ENCODE assay signal across 8 cellular contexts in genomic region chrX:47836164-47837072, GRCh38. TPM values are rescaled to one million over a fixed set of nuclear protein-coding genes. Genes with fewer than 3 reads are reported as not detected.
DNase-seq lines count a peak whose midpoint lies in the region; ATAC-seq lines count a peak whose summit lies in the region.

Gene ZNF81 (plus strand): TSS chrX:47836902. CDS start chrX:47846268, 9,366 bp downstream.

- no peak within 1 kb of the TSS for H3K9ac ChIP-seq in rectal smooth muscle tissue (ENCODE audit: low read length)

- peak; percentile 97 for ATAC-seq in GM18511 (IDR thresholded peaks at IDR 0.05; ENCODE audit: unreplicated experiment)
- peak; percentile 90 for ATAC-seq in HG03025 (IDR thresholded peaks at IDR 0.05; ENCODE audit: low FRiP score, unreplicated experiment)
- ATAC-seq in aorta (ENCODE audit: low FRiP score) = peak; percentile 97

- intact Hi-C loops in aorta (cut with DNase I) = loop anchor here (5.0 to 10.0 kb wide), 3 partner anchors 182 to 191 kb away; partner anchors contain the start of genes ELK1 (in 1 of the 2) and UXT (in 1 of the 2)

- no peaks in the 10 kb centered on the region for H3K36me3 ChIP-seq in rectal smooth muscle tissue (ENCODE audit: control insufficient read depth, insufficient read depth, low read length)
- H3K36me3 ChIP-seq in aorta (ENCODE audit: control insufficient read depth in 1 of 2, insufficient read depth in 2 of 2, low read length in 1 of 2) = no peaks in the 10 kb centered on the region

- H3K27me3 ChIP-seq in rectal smooth muscle tissue (ENCODE audit: control insufficient read depth, insufficient read depth, low read length) (no peaks in the 10 kb centered on the region), aorta (ENCODE audit: control insufficient read depth in 1 of 2, insufficient read depth in 2 of 2, low read length in 1 of 2) (no peaks in the 10 kb centered on the region)

- no peaks in the 10 kb centered on the region for H3K4me1 ChIP-seq in rectal smooth muscle tissue (ENCODE audit: control insufficient read depth, insufficient read depth, low read length)
- no peaks in the 10 kb centered on the region for H3K4me1 ChIP-seq in aorta (ENCODE audit: control insufficient read depth in 1 of 2, insufficient read depth in 2 of 2, low read length in 2 of 2)

- H3K9me3 ChIP-seq in aorta (ENCODE audit: control insufficient read depth, low read length) = no peaks in the 10 kb centered on the region

- H3K4me3 ChIP-seq in rectal smooth muscle tissue (ENCODE audit: low read length) (peak within 1 kb of the TSS; percentile 67), aorta (ENCODE audit: low read length in 2 of 2) (peak within 1 kb of the TSS; percentile 72 to 79)

- 1 to 24% methylated on average over 41 of the region's 41 CpGs for WGBS in aorta, 2 donors

- DNase-seq in NCI-H2029 treated with DMSO at 0.1 percent for 48 hours (lab: John Stamatoyannopoulos, UW) (peak; percentile 38), T-helper 9 cell (peak; percentile 82), astrocyte of the hippocampus (ENCODE audit: low read depth, low spot score) (peak; percentile 97), hepatic stellate cell (ENCODE audit: low spot score) (peak; percentile 75), aorta (peak; percentile 97 to 98)

- H3K27ac ChIP-seq in rectal smooth muscle tissue (ENCODE audit: low read depth, low read length) = peak within 1 kb of the TSS; percentile 56
- no peak within 1 kb of the TSS for H3K27ac ChIP-seq in aorta (ENCODE audit: low read depth in 1 of 2, low read length in 2 of 2)

RNA-seq across cellular contexts. Expression of gene ZNF81, which starts in this region (rescaled TPM):
- 10 to 100 TPM; 10.1 to 13.3 TPM for total RNA-seq in aorta
- 1 to 10 TPM; 1.1 to 1.4 TPM for polyA plus RNA-seq in aorta

Comparison
In these comparisons a context has a peak if more than half of its experiments do, and no peak if none do; other contexts are left out.
1. DNase-seq: peak in every context shown above with its lines; median percentile 98 in aorta; 97 in astrocyte of the hippocampus; 82 in T-helper 9 cell; 75 in hepatic stellate cell; 38 in NCI-H2029 treated with DMSO at 0.1 percent for 48 hours.